Comparison of ENCODE assay signal across 16 cellular contexts in the genomic region with DNA sequence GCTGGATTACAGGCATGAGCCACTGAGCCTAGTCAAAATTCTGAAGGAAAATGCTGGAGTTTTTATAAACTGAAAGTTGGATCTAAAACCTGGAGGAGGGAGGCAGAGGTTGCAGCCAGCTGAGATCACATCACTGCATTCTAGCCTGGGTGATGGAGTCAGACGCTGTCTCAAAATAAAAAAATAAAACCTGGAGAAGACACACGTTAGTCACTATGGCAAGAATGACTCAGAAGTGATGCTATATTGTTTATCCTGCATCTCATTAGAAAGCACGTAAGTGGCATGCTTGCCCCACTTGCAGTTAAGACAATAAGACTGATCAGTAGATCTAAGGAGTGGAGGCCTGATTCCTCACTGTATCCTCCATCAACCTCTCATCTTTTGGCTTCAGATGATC. TPM values are rescaled to one million over a fixed set of nuclear protein-coding genes. Genes with fewer than 3 reads are reported as not detected.
DNase-seq lines count a peak whose midpoint lies in the region; FAIRE-seq and TF ChIP-seq lines count a peak whose summit lies in the region.
"Had no signal": no experiment of that assay in that cellular context is flagged by ENCODE, and none has a peak within 500 bp of the region (broad histone marks: within the 10 kb centered on the region; RNA-seq: fewer than 3 reads in every experiment).

No MANE protein-coding gene starts in this region.

- intact Hi-C loops in ovary (cut with DNase I) = no loop called here

- H3K4me3 ChIP-seq in brain microvascular endothelial cell (ENCODE audit: low read depth, low read length) (no peak overlapping the region), ovary (no peak overlapping the region)
- H3K4me3 ChIP-seq: HAP-1, mucosa of descending colon, SK-N-MC had no signal

- H3K36me3 ChIP-seq in brain microvascular endothelial cell (replicated peaks) (no peaks in the 10 kb centered on the region), ovary (no peaks in the 10 kb centered on the region)
- H3K36me3 ChIP-seq: HAP-1 had no signal

- WGBS in ovary, 3 donors = 63 to 77% (median 68%) methylated on average over 3 of the region's 3 CpGs

- H3K27ac ChIP-seq in brain microvascular endothelial cell (no peak overlapping the region), ovary (no peak overlapping the region)
- H3K27ac ChIP-seq: SK-N-MC had no signal

- H3K4me1 ChIP-seq in ovary (ENCODE audit: insufficient read depth) = no peaks in the 10 kb centered on the region

- TF ChIP-seq CTCF in brain microvascular endothelial cell (IDR thresholded peaks at IDR 0.05; ENCODE audit: low read depth, low read length, missing control alignments) = no peak
- TF ChIP-seq CTCF in ovary (IDR thresholded peaks at IDR 0.05) = no peak

- no peak for TF ChIP-seq EP300 in ovary (IDR thresholded peaks at IDR 0.05)

- no peak for TF ChIP-seq POLR2A in GM12892 (IDR thresholded peaks at IDR 0.05; ENCODE audit: low read depth, low read length)
- TF ChIP-seq POLR2A in ovary (IDR thresholded peaks at IDR 0.05) = no peak

- no peak for FAIRE-seq in GM12892 (lab: Jason Lieb, UNC)

- no peaks in the 10 kb centered on the region for H3K9me3 ChIP-seq in ovary
- H3K9me3 ChIP-seq: HAP-1, mucosa of descending colon had no signal

- H3K27me3 ChIP-seq in brain microvascular endothelial cell (replicated peaks) = no peaks in the 10 kb centered on the region
- H3K27me3 ChIP-seq in ovary = no peaks in the 10 kb centered on the region

- in situ Hi-C loops in Caki2 (cut with HindIII; ENCODE audit: low pct_unique_long_range_greater_than_20kb, low sequenced_read_pairs) (no loop called here), brain microvascular endothelial cell (cut with HindIII; ENCODE audit: low pct_ligation_motif_present, low sequenced_read_pairs) (no loop called here)

- DNase-seq in Caki2 (ENCODE audit: low read depth) = peak; percentile 83
- DNase-seq in M059J (ENCODE audit: low read depth) = peak; percentile 90
- DNase-seq in brain microvascular endothelial cell = peak; percentile 76
- DNase-seq in kidney tubule cell (ENCODE audit: low spot score) = peak; percentile 86
- DNase-seq in HuH-7 (ENCODE audit: low spot score) = no peak
- DNase-seq in GM12892 (ENCODE audit: insufficient read length) = no peak
- no peak for DNase-seq in ovary
- DNase-seq in NCI-H1105 treated with DMSO at 0.1 percent for 48 hours (lab: John Stamatoyannopoulos, UW) = no peak
- DNase-seq: activated CD4-positive, alpha-beta T cell treated with anti-CD3 and anti-CD28 coated beads for 48 hours; activated naive CD4-positive, alpha-beta T cell treated with Interleukin-2 at 50 U/mL for 16 hours; COR-L47; KBM-7; mucosa of descending colon; NCI-H1930 had no signal

RNA-seq across cellular contexts. Expression of gene PPP1R21, which starts 17.2 kb away (rescaled TPM):
- 11.4 and 17.4 TPM in 2 replicates for total RNA-seq in Caki2 (2014; rRNA removed; shearing (Covaris generic); ENCODE audit: low replicate concordance)
- total RNA-seq in M059J (2014; rRNA removed; shearing (Covaris generic)) = 4.8 and 12.0 TPM in 2 replicates
- polyA plus RNA-seq in GM12892 (2012; ENCODE audit: missing spikeins) = 28.1 TPM
- total RNA-seq in ovary = 10 to 100 TPM; 24.4 to 37.2 (median 30.6) TPM
- 10 to 100 TPM; 22.2 to 31.2 TPM for polyA plus RNA-seq in ovary

Comparison
In these comparisons a context has a peak if more than half of its experiments do, and no peak if none do; other contexts are left out.
1. DNase-seq: peak in Caki2 (single experiment), M059J (single experiment), brain microvascular endothelial cell (single experiment) and kidney tubule cell (single experiment); none in HuH-7 (single experiment), GM12892 (single experiment), ovary (0 of 5) and NCI-H1105 treated with DMSO at 0.1 percent for 48 hours (single experiment).